Comparison of ENCODE assay signal across 8 cellular contexts in genomic region chr15:84979651-84980050, GRCh38. TPM values are rescaled to one million over a fixed set of nuclear protein-coding genes. Genes with fewer than 3 reads are reported as not detected.
DNase-seq lines count a peak whose midpoint lies in the region; ATAC-seq, FAIRE-seq and TF ChIP-seq lines count a peak whose summit lies in the region.

No MANE protein-coding gene starts in this region.

- H2AFZ ChIP-seq in keratinocyte (ENCODE audit: control insufficient read depth, low read length), result peak overlapping the region; percentile 9

- DNase-seq in T-helper 1 cell (no peak), adrenal gland (peak; percentile 64 to 82 (median 74)), keratinocyte (ENCODE audit: low read depth, low spot score) (no peak), NCI-H526 treated with DMSO at 0.1 percent for 48 hours (lab: John Stamatoyannopoulos, UW) (no peak), NCI-H1105 (lab: John Stamatoyannopoulos, UW) (no peak)

- H3K4me1 ChIP-seq in adrenal gland (replicated peaks in 1 of 2) (peaks cover 7 to 34% of the 10 kb centered on the region in 2 donors), keratinocyte (ENCODE audit: control insufficient read depth, extremely low read depth, insufficient read depth, low read length) (peaks cover 14% of the 10 kb centered on the region), subcutaneous abdominal adipose tissue (ENCODE audit: control insufficient read depth in 5 of 5, insufficient read depth in 5 of 5, low read length in 5 of 5) (peaks cover 3 to 44% (median 31%) of the 10 kb centered on the region in 5 donors)

- H3K27me3 ChIP-seq in adrenal gland (no peaks in the 10 kb centered on the region), keratinocyte (ENCODE audit: control insufficient read depth, extremely low read depth, insufficient read depth, low read length) (no peaks in the 10 kb centered on the region), subcutaneous abdominal adipose tissue (ENCODE audit: control insufficient read depth in 5 of 5, insufficient read depth in 4 of 5, low read length in 5 of 5) (no peaks in the 10 kb centered on the region)

- no peaks in the 10 kb centered on the region for H3K36me3 Mint-ChIP-seq in T-helper 1 cell treated with Interleukin-12 subunit alpha and Interleukin-12 subunit beta and Interleukin-4 antibody, amounts not matched to agents 30 μg/mL and 1 μg/mL, for 36 hours (ENCODE audit: low read depth)

- no peaks in the 10 kb centered on the region for H3K36me3 ChIP-seq in adrenal gland (replicated peaks in 1 of 2)
- no peaks in the 10 kb centered on the region for H3K36me3 ChIP-seq in keratinocyte (ENCODE audit: control insufficient read depth in 2 of 2, extremely low read depth in 1 of 2, insufficient read depth in 2 of 2, low read length in 2 of 2)
- no peaks in the 10 kb centered on the region for H3K36me3 ChIP-seq in subcutaneous abdominal adipose tissue (ENCODE audit: control insufficient read depth in 5 of 5, insufficient read depth in 5 of 5, low read length in 5 of 5)

- ATAC-seq in GM21825 (IDR thresholded peaks at IDR 0.05; ENCODE audit: unreplicated experiment), result no peak

- no peaks in the 10 kb centered on the region for H3K9me1 ChIP-seq in keratinocyte (ENCODE audit: control insufficient read depth, extremely low read depth, insufficient read depth, low read length)

- H3K4me3 Mint-ChIP-seq in T-helper 1 cell treated with Interleukin-12 subunit alpha and Interleukin-12 subunit beta and Interleukin-4 antibody, amounts not matched to agents 30 μg/mL and 1 μg/mL, for 36 hours, result peak overlapping the region; percentile 94

- no peak for FAIRE-seq in keratinocyte (lab: Jason Lieb, UNC)

- H3K4me2 ChIP-seq in keratinocyte (ENCODE audit: control insufficient read depth, extremely low read depth, insufficient read depth, low read depth, low read length), result peak overlapping the region; percentile 87

- H3K4me1 Mint-ChIP-seq in T-helper 1 cell treated with Interleukin-12 subunit alpha and Interleukin-12 subunit beta and Interleukin-4 antibody, amounts not matched to agents 30 μg/mL and 1 μg/mL, for 36 hours (ENCODE audit: low read depth), result peaks cover 24% of the 10 kb centered on the region

- H3K9ac ChIP-seq in keratinocyte (ENCODE audit: control insufficient read depth, extremely low read depth, insufficient read depth, low read length) (no peak overlapping the region), subcutaneous abdominal adipose tissue (ENCODE audit: low read length in 5 of 5) (peak overlapping the region in 1 of 5 donors; percentile 27)

- H3K79me2 ChIP-seq in keratinocyte (ENCODE audit: control insufficient read depth, insufficient read depth, low read length), result peaks cover 11% of the 10 kb centered on the region

- peak overlapping the region; percentile 87 to 97 (median 91) for H3K27ac ChIP-seq in adrenal gland
- H3K27ac ChIP-seq in keratinocyte (ENCODE audit: control insufficient read depth, insufficient read depth, low read length), result no peak overlapping the region
- peak overlapping the region; percentile 80 for H3K27ac ChIP-seq in subcutaneous abdominal adipose tissue (ENCODE audit: low read depth, low read length)

- dilution Hi-C loops in keratinocyte (cut with MboI; ENCODE audit: extremely low pct_ligation_motif_present, low sequenced_read_pairs), result no loop called here

- intact Hi-C loops in adrenal gland (cut with DNase I), result no loop called here

- H3K4me3 ChIP-seq in adrenal gland (peak overlapping the region in 3 of 4 donors; percentile 94 to 97 (median 95)), keratinocyte (ENCODE audit: control insufficient read depth in 2 of 3, extremely low read depth in 1 of 3, insufficient read depth in 2 of 3, low read depth in 1 of 3, low read length in 3 of 3) (no peak overlapping the region), subcutaneous abdominal adipose tissue (ENCODE audit: low read depth in 1 of 5, low read length in 5 of 5) (peak overlapping the region; percentile 2 to 95 (median 90))

- H3K9me3 ChIP-seq in adrenal gland (replicated peaks in 1 of 3) (no peaks in the 10 kb centered on the region), keratinocyte (ENCODE audit: control insufficient read depth, low read depth, low read length) (no peaks in the 10 kb centered on the region), subcutaneous abdominal adipose tissue (ENCODE audit: control insufficient read depth in 5 of 5, low read length in 5 of 5) (no peaks in the 10 kb centered on the region)

- peak overlapping the region; percentile 26 for H3K27ac Mint-ChIP-seq in T-helper 1 cell treated with Interleukin-12 subunit alpha and Interleukin-12 subunit beta and Interleukin-4 antibody, amounts not matched to agents 30 μg/mL and 1 μg/mL, for 36 hours

- TF ChIP-seq POLR2A in adrenal gland (IDR thresholded peaks at IDR 0.05), result no peak

- TF ChIP-seq CTCF in adrenal gland (IDR thresholded peaks at IDR 0.05) (no peak), keratinocyte (optimal IDR thresholded peaks at IDR 0.05 in 1 of 3, IDR thresholded peaks at IDR 0.05 in 1 of 3, conservative IDR thresholded peaks at IDR 0.05 in 1 of 3; ENCODE audit: extremely low read depth in 1 of 3, insufficient read depth in 2 of 3, low read length in 3 of 3) (no peak)

- peaks cover 20% of the 10 kb centered on the region for H3K27me3 Mint-ChIP-seq in T-helper 1 cell treated with Interleukin-12 subunit alpha and Interleukin-12 subunit beta and Interleukin-4 antibody, amounts not matched to agents 30 μg/mL and 1 μg/mL, for 36 hours (ENCODE audit: low read depth)

- no peaks in the 10 kb centered on the region for H3K9me3 Mint-ChIP-seq in T-helper 1 cell treated with Interleukin-12 subunit alpha and Interleukin-12 subunit beta and Interleukin-4 antibody, amounts not matched to agents 30 μg/mL and 1 μg/mL, for 36 hours

- no peaks in the 10 kb centered on the region for H4K20me1 ChIP-seq in keratinocyte (ENCODE audit: control insufficient read depth, extremely low read depth, insufficient read depth, low read length)

- WGBS in adrenal gland, 4 donors, result 11 to 21% (median 16%) methylated on average over 11 to 16 of the region's 16 CpGs

RNA-seq across cellular contexts. Expression of gene PDE8A, which starts 2.0 kb away (rescaled TPM):
- 10 to 100 TPM; 47.3 to 92.7 (median 60.1) TPM for total RNA-seq in adrenal gland
- polyA plus RNA-seq in adrenal gland (100 to 1,000 TPM in 1 of 3 donors, 10 to 100 TPM in 2; 83.9 to 123 (median 85.5) TPM), keratinocyte (19.5 to 24.2 TPM (median 24.1 TPM) in 3 replicates)
- 3.5 TPM for polyA plus RNA-seq in keratinocyte (2011; ENCODE audit: low read depth)
- 20.3 and 30.6 TPM in 2 replicates for polyA plus RNA-seq in keratinocyte (2011; cell fraction: cytosol; rRNA removed)
- 35.4 and 36.5 TPM in 2 replicates for polyA plus RNA-seq in keratinocyte (2011; cell fraction: nucleus; rRNA removed)
- 8.3 and 12.5 TPM in 2 replicates for polyA plus RNA-seq in keratinocyte (2012; ENCODE audit: low replicate concordance)
- 19.0 to 29.5 TPM (median 23.7 TPM) in 3 replicates for polyA minus RNA-seq in keratinocyte
- 17.3 TPM for polyA minus RNA-seq in keratinocyte (2011; cell fraction: cytosol; rRNA and poly(A)+ RNA removed)
- 12.0 and 29.8 TPM in 2 replicates for polyA minus RNA-seq in keratinocyte (2011; cell fraction: nucleus; rRNA and poly(A)+ RNA removed)

Comparison
In these comparisons a context has a peak if more than half of its experiments do, and no peak if none do; other contexts are left out.
1. DNase-seq: peak in adrenal gland (7 of 7); none in T-helper 1 cell (0 of 5), keratinocyte (single experiment), NCI-H526 treated with DMSO at 0.1 percent for 48 hours (single experiment) and NCI-H1105 (single experiment).
2. H3K4me3 ChIP-seq: peak in adrenal gland (3 of 4) and subcutaneous abdominal adipose tissue (5 of 5); none in keratinocyte (0 of 3).